In the genomic region with DNA sequence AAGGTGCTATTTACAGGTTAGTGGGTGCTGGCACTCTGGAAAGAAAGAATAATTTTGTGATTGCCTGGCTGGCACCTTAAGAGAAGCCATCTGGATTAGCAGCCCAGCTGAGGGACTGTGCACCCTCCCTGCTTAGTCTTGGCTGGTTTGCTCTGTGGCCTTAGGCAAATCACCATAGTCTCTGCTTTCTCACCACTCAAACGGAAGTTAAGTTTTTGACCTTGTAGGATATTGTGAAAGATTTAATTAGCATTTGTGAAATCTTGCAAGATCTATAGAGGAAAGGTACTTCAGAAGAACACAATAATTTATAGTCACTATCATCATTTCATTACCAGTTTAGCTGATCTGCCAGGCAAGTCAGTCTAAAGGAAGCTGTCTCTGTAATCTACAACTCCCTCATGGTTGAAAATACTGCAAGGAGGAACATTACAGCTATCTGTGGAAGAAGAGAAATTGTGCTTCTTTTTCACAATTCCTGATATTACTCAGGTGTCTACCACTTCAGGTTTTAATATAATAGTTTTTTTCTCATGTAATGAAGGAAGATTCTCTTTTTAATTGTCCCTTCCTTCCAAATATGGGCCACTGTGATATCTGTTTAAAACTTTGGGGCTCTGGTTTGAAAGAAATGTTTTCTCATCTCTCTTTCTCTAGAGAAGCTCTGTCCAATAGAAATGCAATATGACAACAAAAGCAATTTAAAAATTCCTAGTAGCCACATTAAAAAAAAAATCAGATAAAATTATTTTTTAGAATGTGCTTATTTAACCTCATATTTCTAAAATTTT, we compare ENCODE assay signal across 1 cellular context.
TF ChIP-seq lines count a peak whose summit lies in the region.

No MANE protein-coding gene starts in this region.

TF ChIP-seq in SK-N-SH, 30 proteins besides CTCF, POLR2A, EP300 and RAD21 (continued from another document):
- TF ChIP-seq, protein P1, sequence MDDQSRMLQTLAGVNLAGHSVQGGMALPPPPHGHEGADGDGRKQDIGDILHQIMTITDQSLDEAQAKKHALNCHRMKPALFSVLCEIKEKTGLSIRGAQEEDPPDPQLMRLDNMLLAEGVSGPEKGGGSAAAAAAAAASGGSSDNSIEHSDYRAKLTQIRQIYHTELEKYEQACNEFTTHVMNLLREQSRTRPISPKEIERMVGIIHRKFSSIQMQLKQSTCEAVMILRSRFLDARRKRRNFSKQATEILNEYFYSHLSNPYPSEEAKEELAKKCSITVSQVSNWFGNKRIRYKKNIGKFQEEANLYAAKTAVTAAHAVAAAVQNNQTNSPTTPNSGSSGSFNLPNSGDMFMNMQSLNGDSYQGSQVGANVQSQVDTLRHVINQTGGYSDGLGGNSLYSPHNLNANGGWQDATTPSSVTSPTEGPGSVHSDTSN (IDR thresholded peaks at IDR 0.05): no peak
- no peak for TF ChIP-seq SIN3A (IDR thresholded peaks at IDR 0.05; ENCODE audit: borderline replicate concordance, low read depth, low read length)
- no peak for TF ChIP-seq RFX5 (IDR thresholded peaks at IDR 0.05; ENCODE audit: low read length)
- TF ChIP-seq NRF1 (IDR thresholded peaks at IDR 0.05; ENCODE audit: low read depth, low read length): no peak
- TF ChIP-seq JUND (IDR thresholded peaks at IDR 0.05): no peak
- TF ChIP-seq, protein P2, sequence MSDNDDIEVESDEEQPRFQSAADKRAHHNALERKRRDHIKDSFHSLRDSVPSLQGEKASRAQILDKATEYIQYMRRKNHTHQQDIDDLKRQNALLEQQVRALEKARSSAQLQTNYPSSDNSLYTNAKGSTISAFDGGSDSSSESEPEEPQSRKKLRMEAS (IDR thresholded peaks at IDR 0.05; ENCODE audit: low read depth): no peak
- TF ChIP-seq RXRA (IDR thresholded peaks at IDR 0.05; ENCODE audit: borderline replicate concordance, low read depth): no peak
- no peak for TF ChIP-seq TCF12 (IDR thresholded peaks at IDR 0.05)
- TF ChIP-seq, protein P3, sequence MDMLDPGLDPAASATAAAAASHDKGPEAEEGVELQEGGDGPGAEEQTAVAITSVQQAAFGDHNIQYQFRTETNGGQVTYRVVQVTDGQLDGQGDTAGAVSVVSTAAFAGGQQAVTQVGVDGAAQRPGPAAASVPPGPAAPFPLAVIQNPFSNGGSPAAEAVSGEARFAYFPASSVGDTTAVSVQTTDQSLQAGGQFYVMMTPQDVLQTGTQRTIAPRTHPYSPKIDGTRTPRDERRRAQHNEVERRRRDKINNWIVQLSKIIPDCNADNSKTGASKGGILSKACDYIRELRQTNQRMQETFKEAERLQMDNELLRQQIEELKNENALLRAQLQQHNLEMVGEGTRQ (IDR thresholded peaks at IDR 0.05; ENCODE audit: borderline replicate concordance, low read depth, low read length): no peak
